In the genomic region with DNA sequence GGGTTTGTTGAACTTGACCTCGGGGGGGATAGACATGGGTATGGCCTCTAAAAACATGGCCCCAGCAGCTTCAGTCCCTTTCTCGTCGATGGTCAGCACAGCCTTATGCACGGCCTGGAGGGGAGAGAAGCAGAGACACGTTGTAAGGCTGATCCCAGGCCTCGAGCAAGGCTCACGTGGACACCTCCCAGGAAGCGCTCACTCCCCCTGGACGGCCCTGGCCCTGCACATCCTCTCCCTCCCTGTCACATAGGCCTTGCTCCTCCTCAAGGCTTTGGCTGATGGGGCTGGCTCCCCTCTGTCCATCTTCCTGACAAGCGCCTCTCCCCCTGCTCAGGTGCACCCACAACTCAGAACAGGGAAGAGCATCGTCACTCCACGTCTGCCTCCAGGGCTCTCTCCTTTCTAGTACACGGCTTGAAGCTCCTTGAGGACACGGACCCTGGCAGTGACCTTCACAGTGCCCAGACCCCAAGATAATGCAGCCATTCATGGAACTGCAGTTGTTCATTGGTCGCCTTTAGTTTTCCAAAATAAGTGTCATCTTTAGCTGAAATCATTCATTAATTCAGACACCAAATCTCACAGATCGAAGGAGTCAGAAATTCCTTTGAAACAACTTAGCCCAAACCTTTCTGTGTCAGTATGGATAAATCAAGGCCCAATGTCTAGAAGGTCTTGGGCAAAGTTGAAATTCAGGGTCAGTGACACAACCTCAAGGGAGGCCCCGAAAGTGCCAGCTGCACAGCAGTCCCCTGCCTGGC, we compare ENCODE assay signal across 24 cellular contexts. TPM values are rescaled to one million over a fixed set of nuclear protein-coding genes. Genes with fewer than 3 reads are reported as not detected.
DNase-seq lines count a peak whose midpoint lies in the region; ATAC-seq and TF ChIP-seq lines count a peak whose summit lies in the region.
"Had no signal": no experiment of that assay in that cellular context is flagged by ENCODE, and none has a peak within 500 bp of the region (broad histone marks: within the 10 kb centered on the region; RNA-seq: fewer than 3 reads in every experiment).

No MANE protein-coding gene starts in this region.

- peak; percentile 46 for DNase-seq in activated CD8-positive, alpha-beta memory T cell treated with anti-CD3 and anti-CD28 coated beads, Interleukin-2, amount 50 U/mL, for 48 hours
- DNase-seq in activated CD8-positive, alpha-beta memory T cell treated with anti-CD3 and anti-CD28 coated beads for 24 hours = no peak
- DNase-seq in H7 = peak; percentile 8
- DNase-seq in left lobe of liver (ENCODE audit: low spot score) = peak; percentile 51
- no peak for DNase-seq in neural crest cell (ENCODE audit: low read depth, low spot score)
- DNase-seq in NCI-H748 treated with DMSO at 0.1 percent for 48 hours (lab: John Stamatoyannopoulos, UW) = no peak
- no peak for DNase-seq in T-helper 9 cell
- DNase-seq: 8988T, ACHN, BE2C, Calu3, DMS79 treated with DMSO at 0.1 percent for 48 hours, GF-D8, Karpas-422, NCI-H1092, NCI-H1417 treated with DMSO at 0.1 percent for 48 hours, NCI-H2081, NCI-H2227 treated with DMSO at 0.1 percent for 48 hours, NCI-H526 treated with DMSO at 0.1 percent for 48 hours had no signal

- H3K4me1 Mint-ChIP-seq in neural crest cell = peaks cover 24% of the 10 kb centered on the region

- no peaks in the 10 kb centered on the region for H3K36me3 ChIP-seq in H7 (replicated peaks; ENCODE audit: control insufficient read depth, insufficient read depth, low read length)
- H3K36me3 ChIP-seq: BE2C, SJSA1 had no signal

- no peaks in the 10 kb centered on the region for H3K36me3 Mint-ChIP-seq in neural crest cell (ENCODE audit: low read depth)

- no peaks in the 10 kb centered on the region for H3K27me3 Mint-ChIP-seq in neural crest cell (ENCODE audit: low read depth)

- H3K27me3 ChIP-seq in H7 (ENCODE audit: control insufficient read depth, insufficient read depth, low read length) = no peaks in the 10 kb centered on the region
- H3K27me3 ChIP-seq: SJSA1 had no signal

- no peaks in the 10 kb centered on the region for H3K9me3 Mint-ChIP-seq in neural crest cell

- TF ChIP-seq CTCF in neural crest cell (conservative IDR thresholded peaks at IDR 0.05) = no peak

- ATAC-seq in left lobe of liver (peak; percentile 0), GM18517 (IDR thresholded peaks at IDR 0.05; ENCODE audit: unreplicated experiment) (no peak)

- no peak overlapping the region for H3K4me3 ChIP-seq in H7 (ENCODE audit: insufficient read depth, low read depth, low read length)
- H3K4me3 ChIP-seq: SJSA1 had no signal

- H3K4me3 Mint-ChIP-seq in neural crest cell = no peak overlapping the region

- peak overlapping the region; percentile 88 for H3K27ac Mint-ChIP-seq in neural crest cell (ENCODE audit: unreplicated experiment)

RNA-seq across cellular contexts. Expression of a gene that starts 9.7 kb away (rescaled TPM):
- 0.18 TPM in 1 of 2 replicates, not detected in the other for total RNA-seq in H7 (2014; rRNA removed; shearing (Covaris generic))
- total RNA-seq in left lobe of liver (17,840 TPM), neural crest cell (not detected in 2 replicates)
- total RNA-seq: OCI-LY7 had no signal

RNA-seq across cellular contexts. Expression of a gene that starts 12.2 kb away (rescaled TPM):
- total RNA-seq in H7 (2014; rRNA removed; shearing (Covaris generic)) = not detected in 2 replicates
- total RNA-seq in left lobe of liver (not detected), neural crest cell (not detected in 2 replicates)
- total RNA-seq: Calu3, HT-29, NCI-H460, OCI-LY7, SJSA1 had no signal

RNA-seq across cellular contexts. Expression of a gene that starts 55.6 kb away (rescaled TPM):
- not detected in 2 replicates for total RNA-seq in H7 (2014; rRNA removed; shearing (Covaris generic))
- total RNA-seq in left lobe of liver = 155 TPM
- not detected in 2 replicates for total RNA-seq in neural crest cell
- total RNA-seq: NCI-H460, OCI-LY7, SJSA1 had no signal

Comparison
In these comparisons a context has a peak if more than half of its experiments do, and no peak if none do; other contexts are left out.
1. DNase-seq: peak in activated CD8-positive, alpha-beta memory T cell treated with anti-CD3 and anti-CD28 coated beads, Interleukin-2, amount 50 U/mL, for 48 hours (single experiment), H7 (single experiment) and left lobe of liver (single experiment); none in activated CD8-positive, alpha-beta memory T cell treated with anti-CD3 and anti-CD28 coated beads for 24 hours (single experiment), neural crest cell (single experiment), NCI-H748 treated with DMSO at 0.1 percent for 48 hours (single experiment) and T-helper 9 cell (single experiment).
2. RNA of a gene that starts 9.7 kb away (total RNA-seq): 17,840 TPM in left lobe of liver (single experiment); not detected in neural crest cell and 0.18 TPM in H7; every median in the first group is over 1,000 times any median in the second.
3. RNA of a gene that starts 55.6 kb away (total RNA-seq): 155 TPM in left lobe of liver (single experiment); not detected in H7 and not detected in neural crest cell; every median in the first group is over 100 times any median in the second.